35 cellular contexts compared by ENCODE assay signal in the genomic region with DNA sequence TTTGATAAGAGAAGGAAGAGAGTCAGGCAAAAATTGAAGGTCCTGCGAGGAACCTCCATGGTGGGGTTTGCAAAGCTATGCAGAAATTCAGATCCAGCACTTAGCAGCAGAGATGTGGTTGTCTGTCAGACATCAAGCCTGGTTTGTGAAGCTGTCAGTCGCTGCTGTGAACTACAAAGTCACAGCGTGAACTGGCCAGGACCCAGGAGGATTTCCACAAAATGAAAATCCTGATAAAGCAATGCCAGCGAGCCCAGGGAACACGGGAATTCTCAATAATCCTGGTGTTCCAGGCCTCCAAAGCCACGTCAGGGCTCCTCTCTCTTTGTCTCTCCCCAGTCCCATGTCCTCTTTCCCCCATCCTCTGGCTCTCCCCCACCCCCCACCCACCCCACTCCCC.
"Had no signal": no experiment of that assay in that cellular context is flagged by ENCODE, and none has a peak within 500 bp of the region (broad histone marks: within the 10 kb centered on the region; RNA-seq: fewer than 3 reads in every experiment).

No MANE protein-coding gene starts in this region.

- H3K36me3 ChIP-seq: MG63 had no signal

- DNase-seq: Karpas-422, Kasumi-1, MG63, MM.1S, MV-4-11, NCI-H1048, NCI-H1092, NCI-H1092 treated with DMSO at 0.1 percent for 48 hours, NCI-H1105, NCI-H1105 treated with DMSO at 0.1 percent for 48 hours, NCI-H1417, NCI-H1417 treated with DMSO at 0.1 percent for 48 hours, NCI-H1436, NCI-H1436 treated with DMSO at 0.1 percent for 48 hours, NCI-H146, NCI-H1694, NCI-H1694 treated with DMSO at 0.1 percent for 48 hours, NCI-H187, NCI-H187 treated with DMSO at 0.1 percent for 48 hours, NCI-H1930, NCI-H2029, NCI-H2029 treated with DMSO at 0.1 percent for 48 hours, NCI-H2081, NCI-H2081 treated with DMSO at 0.1 percent for 48 hours, NCI-H2107, NCI-H2171, NCI-H2171 treated with DMSO at 0.1 percent for 48 hours, NCI-H2227 treated with DMSO at 0.1 percent for 48 hours, NCI-H226, NCI-H345, NCI-H446, NCI-H446 treated with DMSO at 0.1 percent for 48 hours, NCI-H510A, NCI-H510A treated with DMSO at 0.1 percent for 48 hours, NCI-H524 had no signal

- H3K9me3 ChIP-seq: MG63 had no signal

- H3K27me3 ChIP-seq: MG63 had no signal

- H3K4me3 ChIP-seq: MG63 had no signal
